In the genomic region with DNA sequence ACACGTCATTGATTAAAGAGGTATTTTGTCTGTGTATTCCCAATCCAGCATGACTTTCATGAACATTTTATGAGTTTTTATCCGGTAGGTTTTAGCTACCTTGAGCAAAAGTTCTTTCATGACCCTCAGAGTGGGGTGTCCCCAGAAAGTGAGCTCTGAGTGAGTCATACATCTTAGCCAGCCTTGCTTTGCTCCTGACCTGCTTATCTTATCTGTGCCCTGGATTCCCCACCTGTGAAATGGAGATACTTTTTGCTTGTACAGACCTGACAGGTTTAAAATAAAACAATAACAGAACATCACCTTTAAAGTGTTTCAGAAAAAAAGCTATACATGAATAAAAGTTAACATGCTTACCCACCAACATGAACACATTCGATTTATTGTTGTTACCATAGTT, we compare ENCODE assay signal across 21 cellular contexts.
"Had no signal": no experiment of that assay in that cellular context is flagged by ENCODE, and none has a peak within 500 bp of the region (broad histone marks: within the 10 kb centered on the region; RNA-seq: fewer than 3 reads in every experiment).

No MANE protein-coding gene starts in this region.

- FAIRE-seq: RCC 7860 had no signal

- H3K4me3 ChIP-seq: SJSA1, SK-N-MC had no signal

- H3K27ac ChIP-seq: KMS-11, SJSA1, SK-N-MC had no signal

- H3K9ac ChIP-seq: KMS-11 had no signal

- H3K4me2 ChIP-seq: KMS-11 had no signal

- H3K27me3 ChIP-seq: SJSA1 had no signal

- H3K4me1 ChIP-seq: SJSA1 had no signal

- DNase-seq: Kasumi-1, MV-4-11, NCI-H1048, NCI-H1105, NCI-H1417, NCI-H1436 treated with DMSO at 0.1 percent for 48 hours, NCI-H1694, NCI-H1930, NCI-H2081, NCI-H2107, NCI-H2227 treated with DMSO at 0.1 percent for 48 hours, NCI-H524, NCI-H526 treated with DMSO at 0.1 percent for 48 hours, NCI-H774, Right ventricle myocardium superior, RPMI8226, SIG-M5 had no signal

- H3K9me3 ChIP-seq: SJSA1 had no signal

- H3K36me3 ChIP-seq: SJSA1 had no signal
